Comparison of ENCODE assay signal across 29 cellular contexts in genomic region chr16:5323742-5324141, GRCh38.
"Had no signal": no experiment of that assay in that cellular context is flagged by ENCODE, and none has a peak within 500 bp of the region (broad histone marks: within the 10 kb centered on the region; RNA-seq: fewer than 3 reads in every experiment).

No MANE protein-coding gene starts in this region.

- H3K27ac Mint-ChIP-seq: naive thymus-derived CD4-positive, alpha-beta T cell; nephron; neural progenitor cell; progenitor cell of endocrine pancreas; stimulated activated naive CD8-positive, alpha-beta T cell treated with anti-CD3 and anti-CD28 coated beads, Interleukin-15, amount 100 ng/mL, for 72 hours had no signal

- ATAC-seq: foreskin keratinocyte; gastroesophageal sphincter; heart left ventricle; left cardiac atrium; left lung; naive thymus-derived CD4-positive, alpha-beta T cell; sciatic nerve; stimulated activated naive CD8-positive, alpha-beta T cell treated with anti-CD3 and anti-CD28 coated beads, Interleukin-15, amount 100 ng/mL, for 72 hours; upper lobe of right lung had no signal

- DNase-seq: dermis blood vessel endothelial cell; effector memory CD4-positive, alpha-beta T cell; foreskin keratinocyte; heart left ventricle; left cardiac atrium; left lung; midbrain; naive thymus-derived CD4-positive, alpha-beta T cell; stimulated activated CD4-positive, alpha-beta T cell treated with anti-CD3 and anti-CD28 coated beads, Interleukin-12 subunit alpha, Interleukin-12 subunit beta, amount 100 ng/mL, for 4 hours; stimulated activated CD4-positive, alpha-beta T cell treated with anti-CD3 and anti-CD28 coated beads, Interleukin-1b, Interleukin-23, amount 100 ng/mL, for 48 hours; stimulated activated CD4-positive, alpha-beta T cell treated with anti-CD3 and anti-CD28 coated beads, Interleukin-4, amount 100 ng/mL, for 1 hour; stimulated activated CD8-positive, alpha-beta memory T cell treated with anti-CD3 and anti-CD28 coated beads, Interleukin-4, amount 100 ng/mL, for 48 hours; stimulated activated naive CD4-positive, alpha-beta T cell; stimulated activated naive CD8-positive, alpha-beta T cell treated with anti-CD3 and anti-CD28 coated beads, Interleukin-15, amount 100 ng/mL, for 72 hours; transverse colon; upper lobe of right lung had no signal

- H3K36me3 Mint-ChIP-seq: naive thymus-derived CD4-positive, alpha-beta T cell; neural progenitor cell had no signal

- H3K4me3 Mint-ChIP-seq: naive thymus-derived CD4-positive, alpha-beta T cell; nephron; neural progenitor cell; stimulated activated naive CD8-positive, alpha-beta T cell treated with anti-CD3 and anti-CD28 coated beads, Interleukin-15, amount 100 ng/mL, for 72 hours had no signal

- H3K27me3 ChIP-seq: esophagus muscularis mucosa, foreskin keratinocyte, gastroesophageal sphincter, heart left ventricle, hepatocyte, left lung, neural progenitor cell, suprapubic skin, transverse colon, upper lobe of right lung had no signal

- H3K79me2 ChIP-seq: hepatocyte, parathyroid adenoma had no signal

- H3K4me1 Mint-ChIP-seq: nephron; stimulated activated naive CD8-positive, alpha-beta T cell treated with anti-CD3 and anti-CD28 coated beads, Interleukin-15, amount 100 ng/mL, for 72 hours had no signal

- H3K4me3 ChIP-seq: coronary artery, esophagus muscularis mucosa, gastroesophageal sphincter, heart left ventricle, hepatocyte, left lung, neural progenitor cell, smooth muscle cell, suprapubic skin, transverse colon, upper lobe of right lung had no signal

- H3K9me3 Mint-ChIP-seq: neural progenitor cell had no signal

- H3K27me3 Mint-ChIP-seq: stimulated activated naive CD8-positive, alpha-beta T cell treated with anti-CD3 and anti-CD28 coated beads, Interleukin-15, amount 100 ng/mL, for 72 hours had no signal

- H3K9me3 ChIP-seq: transverse colon, upper lobe of right lung had no signal

- H3K4me1 ChIP-seq: esophagus muscularis mucosa, foreskin keratinocyte, gastroesophageal sphincter, heart left ventricle, left lung, parathyroid adenoma, suprapubic skin, transverse colon, upper lobe of right lung had no signal

- H3K27ac ChIP-seq: coronary artery, esophagus muscularis mucosa, foreskin keratinocyte, gastroesophageal sphincter, heart left ventricle, hepatocyte, left lung, neural progenitor cell, parathyroid adenoma, suprapubic skin, transverse colon, upper lobe of right lung had no signal

- H2AFZ ChIP-seq: hepatocyte, neural progenitor cell, parathyroid adenoma had no signal

- H3K9ac ChIP-seq: neural progenitor cell, parathyroid adenoma had no signal

- H3K36me3 ChIP-seq: esophagus muscularis mucosa, gastroesophageal sphincter, heart left ventricle, left lung, neural progenitor cell, suprapubic skin, transverse colon, upper lobe of right lung had no signal

- H3K4me2 ChIP-seq: hepatocyte, neural progenitor cell, smooth muscle cell had no signal

- FAIRE-seq: endothelial cell of umbilical vein, islet of Langerhans had no signal
